ENCODE assay signal across 8 cellular contexts in genomic region chr6:34027445-34027936, GRCh38.
DNase-seq lines count a peak whose midpoint lies in the region; ATAC-seq lines count a peak whose summit lies in the region.

No MANE protein-coding gene starts in this region.

- peaks cover 1% of the 10 kb centered on the region; the same call in 1 of the 2 replicates for H3K4me1 ChIP-seq in SJSA1 (replicated peaks)
- no peaks in the 10 kb centered on the region for H3K4me1 ChIP-seq in right cardiac atrium (ENCODE audit: control insufficient read depth, insufficient read depth, low read length)

- H3K27me3 ChIP-seq in SJSA1 (replicated peaks) (no peaks in the 10 kb centered on the region), right cardiac atrium (ENCODE audit: control insufficient read depth, insufficient read depth) (no peaks in the 10 kb centered on the region)

- no peaks in the 10 kb centered on the region for H3K27me3 Mint-ChIP-seq in activated naive CD4-positive, alpha-beta T cell treated with anti-CD3 and anti-CD28 coated beads for 36 hours (ENCODE audit: low read depth)

- CTCF ChIA-PET in activated naive CD4-positive, alpha-beta T cell treated with anti-CD3 and anti-CD28 coated beads for 36 hours (lab: Charles Lee) = interaction anchor here (0.6 to 4.0 kb wide), 21 partner anchors 10 to 547 kb away, joined by 3 to 66 read pairs (median 3); partner anchors contain the start of genes IP6K3 and UQCC2

- H3K27ac Mint-ChIP-seq in activated naive CD4-positive, alpha-beta T cell treated with anti-CD3 and anti-CD28 coated beads for 36 hours = no peak overlapping the region

- DNase-seq in Right ventricle myocardium inferior (ENCODE audit: missing footprints) (no peak), cardiac septum (ENCODE audit: low spot score) (no peak), SJSA1 (ENCODE audit: low read depth in 1 of 2, low spot score in 2 of 2) (peak; percentile 43 to 65), right cardiac atrium (peak; percentile 42 to 82 (median 81)), NCI-H128 (lab: John Stamatoyannopoulos, UW; ENCODE audit: unreplicated experiment) (no peak)
- peak; percentile 63 for DNase-seq in activated naive CD4-positive, alpha-beta T cell treated with anti-CD3 and anti-CD28 coated beads for 36 hours
- peak; percentile 35 to 52 for DNase-seq in stimulated activated CD4-positive, alpha-beta T cell treated with anti-CD3 and anti-CD28 coated beads, Interleukin-15, amount 100 ng/mL, for 48 hours (ENCODE audit: low read depth in 2 of 2)

- H3K4me3 Mint-ChIP-seq in activated naive CD4-positive, alpha-beta T cell treated with anti-CD3 and anti-CD28 coated beads for 36 hours = no peak overlapping the region

- H3K4me3 ChIP-seq in SJSA1 = no peak overlapping the region
- no peak overlapping the region for H3K4me3 ChIP-seq in right cardiac atrium (ENCODE audit: low read length)

- no peaks in the 10 kb centered on the region for H3K9me3 Mint-ChIP-seq in activated naive CD4-positive, alpha-beta T cell treated with anti-CD3 and anti-CD28 coated beads for 36 hours

- intact Hi-C loops in Right ventricle myocardium inferior (cut with DNase I) (loop anchor here (2.0 kb wide), 1 partner anchor 255 kb away; no protein-coding TSS in a partner anchor), cardiac septum (cut with DNase I) (loop anchor here (5.0 kb wide), 1 partner anchor 175 kb away; no protein-coding TSS in a partner anchor), right cardiac atrium (cut with DNase I) (loop anchor here in 3 of 4 donors (5.0 to 10.0 kb wide), 3 partner anchors 253 to 260 kb away; no protein-coding TSS in a partner anchor)
- intact Hi-C loops in activated naive CD4-positive, alpha-beta T cell treated with anti-CD3 and anti-CD28 coated beads for 36 hours (cut with micrococcal nuclease) = loop anchor here (1.0 to 2.0 kb wide), 3 partner anchors 171 to 283 kb away; no protein-coding TSS in a partner anchor

- ATAC-seq in Right ventricle myocardium inferior (peak; percentile 46), right cardiac atrium (peak; percentile 12 to 42), HG02885 (IDR thresholded peaks at IDR 0.05; ENCODE audit: poor library complexity, unreplicated experiment) (no peak)

- H3K27ac ChIP-seq in SJSA1 = no peak overlapping the region
- no peak overlapping the region for H3K27ac ChIP-seq in right cardiac atrium (ENCODE audit: low read length)

- no peaks in the 10 kb centered on the region for H3K36me3 Mint-ChIP-seq in activated naive CD4-positive, alpha-beta T cell treated with anti-CD3 and anti-CD28 coated beads for 36 hours (ENCODE audit: low read depth)

- H3K4me1 Mint-ChIP-seq in activated naive CD4-positive, alpha-beta T cell treated with anti-CD3 and anti-CD28 coated beads for 36 hours (ENCODE audit: low read depth) = no peaks in the 10 kb centered on the region

- 52% methylated on average over 17 of the region's 17 CpGs for WGBS in right cardiac atrium

- H3K9me3 ChIP-seq in SJSA1 (replicated peaks) (no peaks in the 10 kb centered on the region), right cardiac atrium (ENCODE audit: control insufficient read depth, low read length) (no peaks in the 10 kb centered on the region)

- H3K36me3 ChIP-seq in SJSA1 = no peaks in the 10 kb centered on the region

Comparison
In these comparisons a context has a peak if more than half of its experiments do, and no peak if none do; other contexts are left out.
1. DNase-seq: peak in SJSA1 (2 of 2), activated naive CD4-positive, alpha-beta T cell treated with anti-CD3 and anti-CD28 coated beads for 36 hours (single experiment), right cardiac atrium (3 of 3) and stimulated activated CD4-positive, alpha-beta T cell treated with anti-CD3 and anti-CD28 coated beads, Interleukin-15, amount 100 ng/mL, for 48 hours (2 of 2); none in Right ventricle myocardium inferior (single experiment), cardiac septum (single experiment) and NCI-H128 (single experiment).